In the genomic region with DNA sequence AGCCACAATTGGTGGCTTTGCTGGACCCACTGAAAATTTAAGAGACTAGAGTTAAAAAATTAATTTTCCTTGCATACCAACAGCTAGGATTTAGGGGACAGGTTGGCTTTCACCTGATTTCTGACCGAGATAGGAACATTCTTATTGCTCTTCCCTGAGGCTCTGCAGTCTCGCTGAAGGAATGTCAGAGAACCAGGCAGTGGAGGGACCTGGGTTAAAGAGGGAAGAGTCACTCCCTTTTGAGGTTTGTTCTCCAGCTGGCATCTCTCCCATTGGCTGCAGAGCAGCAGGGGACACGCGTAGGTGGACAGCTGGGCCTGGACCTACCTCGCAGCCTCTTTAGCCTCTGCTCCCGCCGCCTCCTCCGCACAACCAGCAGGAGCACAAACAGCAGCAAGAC, we compare ENCODE assay signal across 13 cellular contexts.
A peak's percentile ranks its signal among the peaks of the same experiment; 100 is the strongest.
DNase-seq lines count a peak whose midpoint lies in the region; ATAC-seq and TF ChIP-seq lines count a peak whose summit lies in the region.
"Had no signal": no experiment of that assay in that cellular context is flagged by ENCODE, and none has a peak within 500 bp of the region (broad histone marks: within the 10 kb centered on the region; RNA-seq: fewer than 3 reads in every experiment).

No MANE protein-coding gene starts in this region.

- no peak overlapping the region for H3K18ac ChIP-seq in trophoblast cell (ENCODE audit: low read length)

- no peak overlapping the region for H3K4me2 ChIP-seq in trophoblast cell (ENCODE audit: low read length)
- H3K4me2 ChIP-seq: A549 had no signal

- H2BK12ac ChIP-seq in trophoblast cell (ENCODE audit: low read length): no peak overlapping the region

- no peak for TF ChIP-seq CTCF in heart right ventricle (IDR thresholded peaks at IDR 0.05)
- no peak for TF ChIP-seq CTCF in omental fat pad (IDR thresholded peaks at IDR 0.05)

- no peak for DNase-seq in heart right ventricle
- DNase-seq in right cardiac atrium: no peak
- DNase-seq in left ventricle myocardium superior: no peak
- peak; percentile 16 to 37 for DNase-seq in trophoblast cell
- DNase-seq in omental fat pad (ENCODE audit: low spot score): no peak
- no peak for DNase-seq in LoVo (ENCODE audit: low spot score)
- DNase-seq: Caco-2; CD8-positive, alpha-beta T cell; DND-41; GF-D8; GOT3; H9 had no signal

- no peak overlapping the region for H2BK5ac ChIP-seq in trophoblast cell (ENCODE audit: low read depth, low read length, poor library complexity)

- H3K9ac ChIP-seq in trophoblast cell (ENCODE audit: low read length): no peak overlapping the region

- H3K9me3 ChIP-seq in heart right ventricle: no peaks in the 10 kb centered on the region
- no peaks in the 10 kb centered on the region for H3K9me3 ChIP-seq in right cardiac atrium (ENCODE audit: control insufficient read depth, low read length)
- peaks cover 5% of the 10 kb centered on the region for H3K9me3 ChIP-seq in trophoblast cell (ENCODE audit: insufficient read depth, low read depth, low read length)
- H3K9me3 ChIP-seq: A549, Caco-2 had no signal

- no peak overlapping the region for H4K12ac ChIP-seq in trophoblast cell (ENCODE audit: low read depth, low read length)

- H3K4ac ChIP-seq in trophoblast cell (ENCODE audit: low read depth, low read length): no peak overlapping the region

- ATAC-seq in heart right ventricle (no peak), right cardiac atrium (no peak), left ventricle myocardium superior (peak; percentile 37), omental fat pad (ENCODE audit: low FRiP score) (no peak)
- ATAC-seq: A549; CD8-positive, alpha-beta T cell had no signal

- H3K4me1 ChIP-seq in heart right ventricle (peaks cover 0 to 13% (median 7%) of the 10 kb centered on the region in 9 donors), right cardiac atrium (ENCODE audit: control insufficient read depth, insufficient read depth, low read length) (no peaks in the 10 kb centered on the region), trophoblast cell (ENCODE audit: control insufficient read depth in 1 of 2, insufficient read depth in 2 of 2, low read length in 2 of 2) (peaks cover 6 to 8% of the 10 kb centered on the region in 2 experiments)
- H3K4me1 ChIP-seq: A549, Caco-2 had no signal

- WGBS in heart right ventricle, 2 donors: 74 to 82% methylated on average over 8 of the region's 8 CpGs
- WGBS in right cardiac atrium: 83% methylated on average over 8 of the region's 8 CpGs
- no CpG with 5 or more reads among the region's 8 CpGs for WGBS in trophoblast cell (ENCODE audit: extremely low coverage, insufficient coverage, insufficient read length)

- H3K14ac ChIP-seq in trophoblast cell (ENCODE audit: low read length): no peak overlapping the region

- no peak overlapping the region for H4K91ac ChIP-seq in trophoblast cell (ENCODE audit: low read depth, low read length)

- no peak overlapping the region for H2BK120ac ChIP-seq in trophoblast cell (ENCODE audit: insufficient read depth, low read length, poor library complexity)

- H2AK5ac ChIP-seq in trophoblast cell (ENCODE audit: low read length): no peak overlapping the region

- H3K4me3 ChIP-seq in heart right ventricle (no peak overlapping the region), right cardiac atrium (ENCODE audit: low read length) (no peak overlapping the region), trophoblast cell (ENCODE audit: low read depth, low read length) (no peak overlapping the region)
- H3K4me3 ChIP-seq: A549 had no signal

- no peak overlapping the region for H3K23ac ChIP-seq in trophoblast cell (ENCODE audit: low read length)

- no peaks in the 10 kb centered on the region for H3K79me2 ChIP-seq in trophoblast cell (ENCODE audit: control insufficient read depth, insufficient read depth, low read length, poor library complexity)

- no peaks in the 10 kb centered on the region for H3K27me3 ChIP-seq in heart right ventricle
- H3K27me3 ChIP-seq in right cardiac atrium (ENCODE audit: control insufficient read depth, insufficient read depth): no peaks in the 10 kb centered on the region
- no peaks in the 10 kb centered on the region for H3K27me3 ChIP-seq in trophoblast cell (ENCODE audit: insufficient read depth, low read length)

- H3K36me3 ChIP-seq in heart right ventricle (no peaks in the 10 kb centered on the region), trophoblast cell (ENCODE audit: control insufficient read depth in 1 of 2, insufficient read depth in 2 of 2, low read length in 2 of 2) (no peaks in the 10 kb centered on the region)

- H3K27ac ChIP-seq in heart right ventricle (peak overlapping the region in 7 of 10 donors; percentile 50 to 74 (median 59)), right cardiac atrium (ENCODE audit: low read length) (no peak overlapping the region), trophoblast cell (ENCODE audit: low read depth, low read length) (no peak overlapping the region)
- H3K27ac ChIP-seq: A549 had no signal

- intact Hi-C loops in heart right ventricle (cut with DNase I) (no loop called here), right cardiac atrium (cut with DNase I) (no loop called here), left ventricle myocardium superior (cut with micrococcal nuclease) (no loop called here)

- H2AFZ ChIP-seq in trophoblast cell (ENCODE audit: insufficient read depth, low read length, poor library complexity): no peak overlapping the region

- H4K8ac ChIP-seq in trophoblast cell (ENCODE audit: low read depth, low read length): no peak overlapping the region

- no peaks in the 10 kb centered on the region for H3K79me1 ChIP-seq in trophoblast cell (ENCODE audit: low read length)

Comparison
In these comparisons a context has a peak if more than half of its experiments do, and no peak if none do; other contexts are left out.
1. H3K27ac ChIP-seq: peak in heart right ventricle (7 of 10); none in right cardiac atrium (single experiment) and trophoblast cell (single experiment).
2. DNase-seq: peak in trophoblast cell (2 of 2); none in heart right ventricle (0 of 2), right cardiac atrium (0 of 3), left ventricle myocardium superior (single experiment), omental fat pad (single experiment) and LoVo (single experiment).